25 cellular contexts compared by ENCODE assay signal in genomic region chr1:116147972-116148371, GRCh38. TPM values are rescaled to one million over a fixed set of nuclear protein-coding genes. Genes with fewer than 3 reads are reported as not detected.
DNase-seq lines count a peak whose midpoint lies in the region; TF ChIP-seq lines count a peak whose summit lies in the region.
"Had no signal": no experiment of that assay in that cellular context is flagged by ENCODE, and none has a peak within 500 bp of the region (broad histone marks: within the 10 kb centered on the region; RNA-seq: fewer than 3 reads in every experiment).

No MANE protein-coding gene starts in this region.

- H3K27me3 ChIP-seq in vagina (no peaks in the 10 kb centered on the region), PC-9 (ENCODE audit: insufficient read depth, low read depth) (no peaks in the 10 kb centered on the region)
- H3K27me3 ChIP-seq: gastrocnemius medialis, suprapubic skin had no signal

- no peak overlapping the region for H2AFZ ChIP-seq in PC-9

- WGBS in mesodermal cell (ENCODE audit: insufficient coverage in 2 of 2), 2 experiments, result 65 to 91% methylated on average over 3 to 4 of the region's 4 CpGs

- peak overlapping the region; percentile 74 for H3K27ac ChIP-seq in mesodermal cell (ENCODE audit: low read depth, low read length, severe bottlenecking)
- H3K27ac ChIP-seq in vagina, result no peak overlapping the region
- H3K27ac ChIP-seq in PC-9, result no peak overlapping the region
- H3K27ac ChIP-seq: gastrocnemius medialis, suprapubic skin had no signal

- H3K4me3 ChIP-seq in mesodermal cell (ENCODE audit: extremely low read depth, insufficient read depth, low read length, poor library complexity, severe bottlenecking) (no peak overlapping the region), vagina (no peak overlapping the region), PC-9 (no peak overlapping the region)
- H3K4me3 ChIP-seq: gastrocnemius medialis, suprapubic skin had no signal

- no peak for TF ChIP-seq POLR2A in vagina (IDR thresholded peaks at IDR 0.05)

- H3K9me3 ChIP-seq in mesodermal cell (ENCODE audit: control insufficient read depth, low read length), result peaks cover 6% of the 10 kb centered on the region
- no peaks in the 10 kb centered on the region for H3K9me3 ChIP-seq in vagina
- peaks cover 9% of the 10 kb centered on the region for H3K9me3 ChIP-seq in PC-9 (ENCODE audit: insufficient read depth, low read depth)
- H3K9me3 ChIP-seq: gastrocnemius medialis, suprapubic skin had no signal

- no peak overlapping the region for H3K4me2 ChIP-seq in PC-9

- H4K20me1 ChIP-seq in PC-9 (ENCODE audit: insufficient read depth), result no peaks in the 10 kb centered on the region

- no peaks in the 10 kb centered on the region for H3F3A ChIP-seq in PC-9 (ENCODE audit: insufficient read depth, low read depth)

- BruUV-seq in PC-9 (replicated peaks; lab: Mats Ljungman, UMichigan), result no TSS peak

- no peaks in the 10 kb centered on the region for H3K9me2 ChIP-seq in PC-9 (ENCODE audit: insufficient read depth)

- intact Hi-C loops in vagina (cut with DNase I), result no loop called here
- intact Hi-C loops in PC-9 (cut with micrococcal nuclease; ENCODE audit: unreplicated experiment), result no loop called here

- H3K4me1 ChIP-seq in mesodermal cell (ENCODE audit: control insufficient read depth, insufficient read depth, low read length, poor library complexity, severe bottlenecking) (peaks cover 8% of the 10 kb centered on the region), vagina (peaks cover 10% of the 10 kb centered on the region), PC-9 (replicated peaks; ENCODE audit: insufficient read depth) (peaks cover 6% of the 10 kb centered on the region; the same call in 1 of the 2 replicates)

- CTCF ChIA-PET in PC-9 (lab: Charles Lee), result interaction anchor here (0.8 kb wide), 1 partner anchor 351 kb away, joined by 3 read pairs; no protein-coding TSS in a partner anchor

- POLR2A ChIA-PET in PC-9 (lab: Charles Lee; ENCODE audit: unreplicated experiment), result no interaction called here

- no peaks in the 10 kb centered on the region for H3K79me2 ChIP-seq in PC-9 (ENCODE audit: low read depth)

- H3K36me3 ChIP-seq in mesodermal cell (ENCODE audit: control insufficient read depth, insufficient read depth, low read length) (no peaks in the 10 kb centered on the region), vagina (no peaks in the 10 kb centered on the region), PC-9 (ENCODE audit: low read depth) (no peaks in the 10 kb centered on the region)
- H3K36me3 ChIP-seq: gastrocnemius medialis, suprapubic skin had no signal

- TF ChIP-seq CTCF in vagina (IDR thresholded peaks at IDR 0.05) (no peak), PC-9 (conservative IDR thresholded peaks at IDR 0.05) (no peak)

- DNase-seq in NCI-H526 (lab: John Stamatoyannopoulos, UW) (peak; percentile 15 to 68), dermis blood vessel endothelial cell (peak; percentile 50), vagina (ENCODE audit: extremely low spot score in 2 of 2) (peak; percentile 58 to 64), cerebellar nuclear complex (lab: John Stamatoyannopoulos, UW) (no peak), NCI-H1436 (lab: John Stamatoyannopoulos, UW) (no peak), PC-9 (no peak)
- DNase-seq: activated CD4-positive, alpha-beta memory T cell treated with anti-CD3 and anti-CD28 coated beads, Interleukin-2, amount 10 ng/mL, durations not matched to agents 7 days and 5 days; activated effector memory CD4-positive, alpha-beta T cell treated with anti-CD3 and anti-CD28 coated beads, Interleukin-2, amount 50 U/mL, for 16 hours; activated T-cell treated with anti-CD3 and anti-CD28 coated beads for 4 hours; effector memory CD4-positive, alpha-beta T cell; gastrocnemius medialis; hippocampal formation; KBM-7; NCI-H1417 treated with DMSO at 0.1 percent for 48 hours; NCI-H446; nucleus accumbens; PC-3; SHP77; small intestine; stimulated activated CD4-positive, alpha-beta T cell treated with anti-CD3 and anti-CD28 coated beads, Interleukin-2, amount 100 ng/mL, for 48 hours; stimulated activated naive B cell treated with anti-CD40 and anti-IgM and Interleukin-4, amounts not matched to agents 10 μg/mL and 1 μg/mL and 100 μg/mL, for 72 hours; SW 1271 had no signal

RNA-seq across cellular contexts. Expression of gene MAB21L3, which starts 36.8 kb away (rescaled TPM):
- total RNA-seq in dermis blood vessel endothelial cell, result under 0.01 and 0.09 TPM in 2 replicates
- not detected for polyA plus RNA-seq in mesodermal cell (2013, experiment 1 of 2)
- not detected for polyA plus RNA-seq in mesodermal cell (2013, experiment 2 of 2)
- 4.4 TPM for total RNA-seq in vagina
- not detected in 2 replicates for total RNA-seq in PC-9 (2021)
- total RNA-seq: activated CD4-positive, alpha-beta memory T cell treated with anti-CD3 and anti-CD28 coated beads, Interleukin-2, amount 10 ng/mL, durations not matched to agents 7 days and 5 days had no signal
- polyA plus RNA-seq: CD14-positive monocyte had no signal

Comparison
In these comparisons a context has a peak if more than half of its experiments do, and no peak if none do; other contexts are left out.
1. DNase-seq: peak in NCI-H526 (2 of 2), dermis blood vessel endothelial cell (single experiment) and vagina (2 of 2); none in cerebellar nuclear complex (0 of 2), NCI-H1436 (single experiment) and PC-9 (0 of 2).